Comparison of ENCODE assay signal across 1 cellular context in genomic region chr10:59004392-59004791, GRCh38.
TF ChIP-seq lines count a peak whose summit lies in the region.

No MANE protein-coding gene starts in this region.

TF ChIP-seq in GM12878, 131 proteins besides CTCF, POLR2A, EP300 and RAD21 (continued from another document):
- no peak for TF ChIP-seq IRF3 (IDR thresholded peaks at IDR 0.05)
- TF ChIP-seq, protein P1, sequence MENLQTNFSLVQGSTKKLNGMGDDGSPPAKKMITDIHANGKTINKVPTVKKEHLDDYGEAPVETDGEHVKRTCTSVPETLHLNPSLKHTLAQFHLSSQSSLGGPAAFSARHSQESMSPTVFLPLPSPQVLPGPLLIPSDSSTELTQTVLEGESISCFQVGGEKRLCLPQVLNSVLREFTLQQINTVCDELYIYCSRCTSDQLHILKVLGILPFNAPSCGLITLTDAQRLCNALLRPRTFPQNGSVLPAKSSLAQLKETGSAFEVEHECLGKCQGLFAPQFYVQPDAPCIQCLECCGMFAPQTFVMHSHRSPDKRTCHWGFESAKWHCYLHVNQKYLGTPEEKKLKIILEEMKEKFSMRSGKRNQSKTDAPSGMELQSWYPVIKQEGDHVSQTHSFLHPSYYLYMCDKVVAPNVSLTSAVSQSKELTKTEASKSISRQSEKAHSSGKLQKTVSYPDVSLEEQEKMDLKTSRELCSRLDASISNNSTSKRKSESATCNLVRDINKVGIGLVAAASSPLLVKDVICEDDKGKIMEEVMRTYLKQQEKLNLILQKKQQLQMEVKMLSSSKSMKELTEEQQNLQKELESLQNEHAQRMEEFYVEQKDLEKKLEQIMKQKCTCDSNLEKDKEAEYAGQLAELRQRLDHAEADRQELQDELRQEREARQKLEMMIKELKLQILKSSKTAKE (IDR thresholded peaks at IDR 0.05; ENCODE audit: low read depth, poor library complexity, severe bottlenecking), result no peak
- TF ChIP-seq CHD1 (IDR thresholded peaks at IDR 0.05; ENCODE audit: low read depth, low read length), result no peak
- TF ChIP-seq HDGF (IDR thresholded peaks at IDR 0.05), result no peak
- TF ChIP-seq JUND (IDR thresholded peaks at IDR 0.05; ENCODE audit: low read depth, low read length), result no peak
- TF ChIP-seq POLR2AphosphoS5 (IDR thresholded peaks at IDR 0.05; ENCODE audit: low read length), result no peak
- peak; percentile 44; the same call in 1 of the 2 replicates for TF ChIP-seq RUNX3 (IDR thresholded peaks at IDR 0.05; ENCODE audit: low read length)
- TF ChIP-seq HDAC2 (IDR thresholded peaks at IDR 0.05), result no peak
- 0 out of 2 replicates have a peak, but pooled peaks have one; percentile 69 for TF ChIP-seq TCF7 (IDR thresholded peaks at IDR 0.05; ENCODE audit: borderline replicate concordance)
- peak; percentile 49 for TF ChIP-seq RAD51 (IDR thresholded peaks at IDR 0.05)
- no peak for TF ChIP-seq RFX5 (IDR thresholded peaks at IDR 0.05; ENCODE audit: low read depth, low read length)
- TF ChIP-seq NFIC (IDR thresholded peaks at IDR 0.05; ENCODE audit: low read depth, low read length), result 0 out of 2 replicates have a peak, but pooled peaks have one; percentile 46
- no peak for TF ChIP-seq NBN (IDR thresholded peaks at IDR 0.05)
